18 cellular contexts compared by ENCODE assay signal in genomic region chr5:73955447-73955846, GRCh38.
DNase-seq lines count a peak whose midpoint lies in the region; ATAC-seq, FAIRE-seq and TF ChIP-seq lines count a peak whose summit lies in the region.
"Had no signal": no experiment of that assay in that cellular context is flagged by ENCODE, and none has a peak within 500 bp of the region (broad histone marks: within the 10 kb centered on the region; RNA-seq: fewer than 3 reads in every experiment).

No MANE protein-coding gene starts in this region.

- H3K4me3 ChIP-seq in keratinocyte (ENCODE audit: control insufficient read depth in 2 of 3, extremely low read depth in 1 of 3, insufficient read depth in 2 of 3, low read depth in 1 of 3, low read length in 3 of 3) = no peak overlapping the region
- no peak overlapping the region for H3K4me3 ChIP-seq in thymus (ENCODE audit: low read length)
- H3K4me3 ChIP-seq: GM12878 had no signal

- H3K27me3 ChIP-seq in keratinocyte (ENCODE audit: control insufficient read depth, extremely low read depth, insufficient read depth, low read length) = no peaks in the 10 kb centered on the region
- no peaks in the 10 kb centered on the region for H3K27me3 ChIP-seq in thymus (ENCODE audit: control insufficient read depth, insufficient read depth)

- no peaks in the 10 kb centered on the region for H3K9me3 ChIP-seq in keratinocyte (ENCODE audit: control insufficient read depth, low read depth, low read length)
- H3K9me3 ChIP-seq in thymus (ENCODE audit: control insufficient read depth) = no peaks in the 10 kb centered on the region

- ATAC-seq in HG03520 (IDR thresholded peaks at IDR 0.05; ENCODE audit: unreplicated experiment) = no peak
- ATAC-seq in activated naive CD8-positive, alpha-beta T cell treated with anti-CD3 and anti-CD28 coated beads, Interleukin-2, amount 50 U/mL, for 24 hours = no peak
- ATAC-seq in stimulated activated effector memory CD8-positive, alpha-beta T cell treated with anti-CD3 and anti-CD28 coated beads, Interleukin-12 subunit alpha, Interleukin-12 subunit beta, amount 100 ng/mL, for 72 hours = no peak
- ATAC-seq: GM12878, PC-3, SK-N-SH treated with all-trans-retinoic acid at 6 μM for 48 hours had no signal

- H3K9ac ChIP-seq in keratinocyte (ENCODE audit: control insufficient read depth, extremely low read depth, insufficient read depth, low read length) = no peak overlapping the region

- FAIRE-seq in keratinocyte (lab: Jason Lieb, UNC) = peak; percentile 23
- FAIRE-seq: GM12878, GM19239 had no signal

- dilution Hi-C loops in keratinocyte (cut with MboI; ENCODE audit: extremely low pct_ligation_motif_present, low sequenced_read_pairs) = no loop called here

- 58% methylated on average over 3 of the region's 3 CpGs for WGBS in thymus

- no peaks in the 10 kb centered on the region for H3K4me1 Mint-ChIP-seq in activated naive CD8-positive, alpha-beta T cell treated with anti-CD3 and anti-CD28 coated beads, Interleukin-2, amount 50 U/mL, for 24 hours
- H3K4me1 Mint-ChIP-seq in stimulated activated effector memory CD8-positive, alpha-beta T cell treated with anti-CD3 and anti-CD28 coated beads, Interleukin-12 subunit alpha, Interleukin-12 subunit beta, amount 100 ng/mL, for 72 hours = no peaks in the 10 kb centered on the region

- peak; percentile 87 for DNase-seq in NCI-H1694 treated with DMSO at 0.1 percent for 48 hours (lab: John Stamatoyannopoulos, UW)
- peak in 29 of 56 donors; percentile 1 to 76 (median 29) for DNase-seq in amygdala (lab: John Stamatoyannopoulos, UW)
- no peak for DNase-seq in keratinocyte (ENCODE audit: low read depth, low spot score)
- DNase-seq in activated naive CD8-positive, alpha-beta T cell treated with anti-CD3 and anti-CD28 coated beads, Interleukin-2, amount 50 U/mL, for 24 hours = no peak
- no peak for DNase-seq in stimulated activated effector memory CD8-positive, alpha-beta T cell treated with anti-CD3 and anti-CD28 coated beads, Interleukin-12 subunit alpha, Interleukin-12 subunit beta, amount 100 ng/mL, for 72 hours (ENCODE audit: low spot score in 2 of 2)
- no peak for DNase-seq in GM13977 (ENCODE audit: low spot score)
- DNase-seq: AML-193, DMS153, NCI-H1092 treated with DMSO at 0.1 percent for 48 hours, PC-3, RPMI8226, SIG-M5, T-helper 1 cell had no signal

- H3K4me2 ChIP-seq in keratinocyte (ENCODE audit: control insufficient read depth, extremely low read depth, insufficient read depth, low read depth, low read length) = no peak overlapping the region

- H3K4me1 ChIP-seq in keratinocyte (ENCODE audit: control insufficient read depth, extremely low read depth, insufficient read depth, low read length) (peaks cover 13% of the 10 kb centered on the region), thymus (ENCODE audit: control insufficient read depth, insufficient read depth, low read length) (peaks cover 24% of the 10 kb centered on the region)

- no peaks in the 10 kb centered on the region for H3K36me3 Mint-ChIP-seq in activated naive CD8-positive, alpha-beta T cell treated with anti-CD3 and anti-CD28 coated beads, Interleukin-2, amount 50 U/mL, for 24 hours (ENCODE audit: low read depth)
- H3K36me3 Mint-ChIP-seq in stimulated activated effector memory CD8-positive, alpha-beta T cell treated with anti-CD3 and anti-CD28 coated beads, Interleukin-12 subunit alpha, Interleukin-12 subunit beta, amount 100 ng/mL, for 72 hours = no peaks in the 10 kb centered on the region

- TF ChIP-seq CTCF in keratinocyte (optimal IDR thresholded peaks at IDR 0.05 in 1 of 3, IDR thresholded peaks at IDR 0.05 in 1 of 3, conservative IDR thresholded peaks at IDR 0.05 in 1 of 3; ENCODE audit: extremely low read depth in 1 of 3, insufficient read depth in 2 of 3, low read length in 3 of 3) = no peak
- no peak for TF ChIP-seq CTCF in GM13977 (IDR thresholded peaks at IDR 0.05; ENCODE audit: extremely low read depth, insufficient read depth, missing control alignments)

- H3K9me1 ChIP-seq in keratinocyte (ENCODE audit: control insufficient read depth, extremely low read depth, insufficient read depth, low read length) = no peaks in the 10 kb centered on the region

- no peaks in the 10 kb centered on the region for H4K20me1 ChIP-seq in keratinocyte (ENCODE audit: control insufficient read depth, extremely low read depth, insufficient read depth, low read length)

- H3K27ac ChIP-seq in keratinocyte (ENCODE audit: control insufficient read depth, insufficient read depth, low read length) (no peak overlapping the region), thymus (ENCODE audit: low read depth) (peak overlapping the region; percentile 82)

- H3K27me3 Mint-ChIP-seq in activated naive CD8-positive, alpha-beta T cell treated with anti-CD3 and anti-CD28 coated beads, Interleukin-2, amount 50 U/mL, for 24 hours = peaks cover 7% of the 10 kb centered on the region

- H3K36me3 ChIP-seq in keratinocyte (ENCODE audit: control insufficient read depth in 2 of 2, extremely low read depth in 1 of 2, insufficient read depth in 2 of 2, low read length in 2 of 2) (no peaks in the 10 kb centered on the region), thymus (ENCODE audit: control insufficient read depth, insufficient read depth) (no peaks in the 10 kb centered on the region)

- peaks cover 3% of the 10 kb centered on the region for H3K9me3 Mint-ChIP-seq in activated naive CD8-positive, alpha-beta T cell treated with anti-CD3 and anti-CD28 coated beads, Interleukin-2, amount 50 U/mL, for 24 hours
- H3K9me3 Mint-ChIP-seq in stimulated activated effector memory CD8-positive, alpha-beta T cell treated with anti-CD3 and anti-CD28 coated beads, Interleukin-12 subunit alpha, Interleukin-12 subunit beta, amount 100 ng/mL, for 72 hours = no peaks in the 10 kb centered on the region

- in situ Hi-C loops in GM13977 (cut with MboI; ENCODE audit: low pct_unique_long_range_greater_than_20kb, low sequenced_read_pairs, unreplicated experiment) = no loop called here

- H3K27ac Mint-ChIP-seq in activated naive CD8-positive, alpha-beta T cell treated with anti-CD3 and anti-CD28 coated beads, Interleukin-2, amount 50 U/mL, for 24 hours = no peak overlapping the region
- H3K27ac Mint-ChIP-seq in stimulated activated effector memory CD8-positive, alpha-beta T cell treated with anti-CD3 and anti-CD28 coated beads, Interleukin-12 subunit alpha, Interleukin-12 subunit beta, amount 100 ng/mL, for 72 hours = no peak overlapping the region

- no peaks in the 10 kb centered on the region for H3K79me2 ChIP-seq in keratinocyte (ENCODE audit: control insufficient read depth, insufficient read depth, low read length)

- H2AFZ ChIP-seq in keratinocyte (ENCODE audit: control insufficient read depth, low read length) = no peak overlapping the region

- no peak overlapping the region for H3K4me3 Mint-ChIP-seq in activated naive CD8-positive, alpha-beta T cell treated with anti-CD3 and anti-CD28 coated beads, Interleukin-2, amount 50 U/mL, for 24 hours
- H3K4me3 Mint-ChIP-seq in stimulated activated effector memory CD8-positive, alpha-beta T cell treated with anti-CD3 and anti-CD28 coated beads, Interleukin-12 subunit alpha, Interleukin-12 subunit beta, amount 100 ng/mL, for 72 hours = no peak overlapping the region

Comparison
In these comparisons a context has a peak if more than half of its experiments do, and no peak if none do; other contexts are left out.
1. DNase-seq: peak in NCI-H1694 treated with DMSO at 0.1 percent for 48 hours (single experiment) and amygdala (29 of 56); none in keratinocyte (single experiment), activated naive CD8-positive, alpha-beta T cell treated with anti-CD3 and anti-CD28 coated beads, Interleukin-2, amount 50 U/mL, for 24 hours (single experiment), stimulated activated effector memory CD8-positive, alpha-beta T cell treated with anti-CD3 and anti-CD28 coated beads, Interleukin-12 subunit alpha, Interleukin-12 subunit beta, amount 100 ng/mL, for 72 hours (0 of 2) and GM13977 (single experiment).